Comparison of ENCODE assay signal across 20 cellular contexts in genomic region chr5:173524136-173524535, GRCh38.
"Had no signal": no experiment of that assay in that cellular context is flagged by ENCODE, and none has a peak within 500 bp of the region (broad histone marks: within the 10 kb centered on the region; RNA-seq: fewer than 3 reads in every experiment).

No MANE protein-coding gene starts in this region.

- H3K9me3 ChIP-seq: colonic mucosa, lower lobe of right lung had no signal

- H3K9me3 Mint-ChIP-seq: dendritic cell treated with granulocyte-macrophage colony-stimulating factor and Interleukin-4, amounts not matched to agents 40 ng/mL and 50 ng/mL, for 4 days; effector memory CD8-positive, alpha-beta T cell had no signal

- DNase-seq: colonic mucosa; cortex of kidney; effector CD8-positive, alpha-beta T cell; effector memory CD8-positive, alpha-beta T cell; endodermal cell; erythroblast; foreskin keratinocyte; heart right ventricle; hippocampal formation; left cardiac atrium; left lung; lower lobe of right lung; mesenchymal stem cell; mucosa of descending colon; naive thymus-derived CD4-positive, alpha-beta T cell had no signal

- H3K27ac ChIP-seq: colonic mucosa, epithelial cell of prostate, foreskin keratinocyte, gastroesophageal sphincter, heart right ventricle, left lung, lower lobe of right lung had no signal

- H3K27ac Mint-ChIP-seq: dendritic cell treated with granulocyte-macrophage colony-stimulating factor and Interleukin-4, amounts not matched to agents 40 ng/mL and 50 ng/mL, for 4 days; effector memory CD8-positive, alpha-beta T cell; endodermal cell; mesothelial cell of epicardium; naive thymus-derived CD4-positive, alpha-beta T cell had no signal

- ATAC-seq: effector memory CD8-positive, alpha-beta T cell; esophagus mucosa; foreskin keratinocyte; gastroesophageal sphincter; heart right ventricle; left lung; lower lobe of right lung; mucosa of descending colon; naive thymus-derived CD4-positive, alpha-beta T cell had no signal

- H3K27me3 ChIP-seq: colonic mucosa, gastroesophageal sphincter, heart right ventricle had no signal

- H3K36me3 ChIP-seq: colonic mucosa, gastroesophageal sphincter, heart right ventricle, left lung, lower lobe of right lung had no signal

- H3K36me3 Mint-ChIP-seq: mesothelial cell of epicardium had no signal

- H3K4me1 ChIP-seq: colonic mucosa, foreskin keratinocyte, gastroesophageal sphincter, left lung, lower lobe of right lung had no signal

- H3K4me1 Mint-ChIP-seq: endodermal cell; mesothelial cell of epicardium; naive thymus-derived CD4-positive, alpha-beta T cell had no signal

- H3K4me3 Mint-ChIP-seq: dendritic cell treated with granulocyte-macrophage colony-stimulating factor and Interleukin-4, amounts not matched to agents 40 ng/mL and 50 ng/mL, for 4 days; effector memory CD8-positive, alpha-beta T cell; endodermal cell; mesothelial cell of epicardium; naive thymus-derived CD4-positive, alpha-beta T cell had no signal

- H3K4me3 ChIP-seq: colonic mucosa, gastroesophageal sphincter, heart right ventricle, left lung, lower lobe of right lung, mucosa of descending colon had no signal
